In the genomic region with DNA sequence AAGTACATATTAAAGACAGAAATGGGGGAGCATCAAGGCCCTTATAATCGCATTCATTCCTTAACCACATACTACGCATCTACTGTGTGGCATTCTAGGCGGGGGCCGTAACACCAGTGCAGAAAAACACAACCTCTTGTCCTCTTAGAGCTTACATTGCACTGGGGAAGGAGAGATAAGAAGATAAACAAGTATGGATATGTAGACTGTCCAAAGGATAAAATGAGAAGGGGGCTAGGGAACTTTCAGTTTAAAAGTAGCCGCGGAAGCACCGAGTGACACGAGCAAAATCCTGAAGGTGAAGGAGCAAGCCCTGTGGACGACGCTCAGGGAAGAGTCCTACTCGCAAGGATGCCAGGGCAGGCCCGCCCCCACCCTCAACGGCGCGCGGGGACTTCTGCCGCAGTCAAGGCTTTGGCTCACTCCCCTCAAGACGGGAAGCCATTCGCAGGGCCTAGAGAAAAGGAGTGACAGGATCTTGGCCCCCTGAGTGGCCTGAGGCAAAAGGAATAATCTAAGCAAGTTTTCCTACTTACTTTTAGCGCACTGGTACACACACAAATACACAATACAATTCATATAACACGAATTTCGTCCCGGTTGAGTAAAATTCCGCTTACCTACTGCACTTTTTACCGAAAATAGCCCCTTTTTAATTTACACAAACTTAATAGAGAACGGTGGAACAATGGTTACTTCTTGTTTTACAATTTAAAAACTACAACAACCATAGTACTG, we compare ENCODE assay signal across 8 cellular contexts. TPM values are rescaled to one million over a fixed set of nuclear protein-coding genes. Genes with fewer than 3 reads are reported as not detected.
DNase-seq lines count a peak whose midpoint lies in the region; ATAC-seq, FAIRE-seq and TF ChIP-seq lines count a peak whose summit lies in the region.

No MANE protein-coding gene starts in this region.

- 3% methylated on average over 26 of the region's 26 CpGs for WGBS in A549 (ENCODE audit: missing lambda C conversion rate)

- CTCF ChIA-PET in A549 (lab: Yijun Ruan, JAX) = interaction anchor here (0.9 to 2.0 kb wide), 6 partner anchors 9 to 151 kb away, joined by 3 to 6 read pairs (median 4); no protein-coding TSS in a partner anchor

- no peak for TF ChIP-seq CTCF in A549 (IDR thresholded peaks at IDR 0.05)

- no peaks in the 10 kb centered on the region for H3K27me3 ChIP-seq in endocrine pancreas (ENCODE audit: control insufficient read depth, insufficient read depth, low read length)

- DNase-seq in A549 (ENCODE audit: low read depth in 1 of 2, low spot score in 1 of 2) (peak in 1 of 2 experiments; percentile 46), NCI-H446 treated with DMSO at 0.1 percent for 48 hours (lab: John Stamatoyannopoulos, UW) (peak; percentile 54), midbrain (lab: John Stamatoyannopoulos, UW) (peak; percentile 51)
- DNase-seq in activated CD8-positive, alpha-beta memory T cell treated with anti-CD3 and anti-CD28 coated beads for 48 hours (ENCODE audit: low read depth in 2 of 3, low spot score in 2 of 3) = peak; percentile 18 to 23 (median 19)
- DNase-seq in stimulated activated CD8-positive, alpha-beta memory T cell treated with anti-CD3 and anti-CD28 coated beads, Interleukin-7, amount 100 ng/mL, for 48 hours (ENCODE audit: extremely low read depth in 1 of 2, low read depth in 1 of 2) = peak; percentile 18 to 31

- H3K36me3 ChIP-seq in endocrine pancreas (ENCODE audit: control insufficient read depth, insufficient read depth, low read length) = no peaks in the 10 kb centered on the region

- peak overlapping the region; percentile 87 for H3K4me2 ChIP-seq in A549

- H3K4me3 ChIP-seq in A549 (peak overlapping the region; percentile 87), endocrine pancreas (ENCODE audit: control insufficient read depth, insufficient read depth, low read length) (peak overlapping the region; percentile 98)

- no peak for TF ChIP-seq EP300 in A549 (IDR thresholded peaks at IDR 0.05)

- peak; percentile 8 to 51; a peak in 3 of 6 replicates for ATAC-seq in A549
- peak; percentile 22 for ATAC-seq in GM18511 (IDR thresholded peaks at IDR 0.05; ENCODE audit: unreplicated experiment)
- no peak for ATAC-seq in GM21360 (IDR thresholded peaks at IDR 0.05; ENCODE audit: unreplicated experiment)

- H3K4me1 ChIP-seq in A549 (peaks cover 29% of the 10 kb centered on the region), endocrine pancreas (ENCODE audit: control insufficient read depth, insufficient read depth, low read length) (peaks cover 30% of the 10 kb centered on the region)

- TF ChIP-seq POLR2A in A549 (IDR thresholded peaks at IDR 0.05; ENCODE audit: low read length) = no peak

- no peak for TF ChIP-seq RAD21 in A549 (conservative IDR thresholded peaks at IDR 0.05 in 1 of 2, IDR thresholded peaks at IDR 0.05 in 1 of 2)

- no peak for FAIRE-seq in A549 (lab: Jason Lieb, UNC)

- peak overlapping the region; percentile 100 for H3K9ac ChIP-seq in endocrine pancreas (ENCODE audit: control insufficient read depth, insufficient read depth, low read length)

- H3K9me3 ChIP-seq in A549 (no peaks in the 10 kb centered on the region), endocrine pancreas (ENCODE audit: control insufficient read depth, low read length) (no peaks in the 10 kb centered on the region)

- POLR2A ChIA-PET in A549 (lab: Yijun Ruan, JAX) = interaction anchor here (0.9 kb wide), 1 partner anchor 131 kb away, joined by 4 read pairs; no protein-coding TSS in a partner anchor

- H3K27ac ChIP-seq in A549 = peak overlapping the region; percentile 94 to 97

TF ChIP-seq in A549, 52 proteins besides CTCF, POLR2A, EP300 and RAD21:
- TF ChIP-seq RFX5 (IDR thresholded peaks at IDR 0.05) (no peak), SREBF2 (IDR thresholded peaks at IDR 0.05) (no peak), CHD4 (IDR thresholded peaks at IDR 0.05; ENCODE audit: borderline replicate concordance) (no peak)
- TF ChIP-seq, protein P1, sequence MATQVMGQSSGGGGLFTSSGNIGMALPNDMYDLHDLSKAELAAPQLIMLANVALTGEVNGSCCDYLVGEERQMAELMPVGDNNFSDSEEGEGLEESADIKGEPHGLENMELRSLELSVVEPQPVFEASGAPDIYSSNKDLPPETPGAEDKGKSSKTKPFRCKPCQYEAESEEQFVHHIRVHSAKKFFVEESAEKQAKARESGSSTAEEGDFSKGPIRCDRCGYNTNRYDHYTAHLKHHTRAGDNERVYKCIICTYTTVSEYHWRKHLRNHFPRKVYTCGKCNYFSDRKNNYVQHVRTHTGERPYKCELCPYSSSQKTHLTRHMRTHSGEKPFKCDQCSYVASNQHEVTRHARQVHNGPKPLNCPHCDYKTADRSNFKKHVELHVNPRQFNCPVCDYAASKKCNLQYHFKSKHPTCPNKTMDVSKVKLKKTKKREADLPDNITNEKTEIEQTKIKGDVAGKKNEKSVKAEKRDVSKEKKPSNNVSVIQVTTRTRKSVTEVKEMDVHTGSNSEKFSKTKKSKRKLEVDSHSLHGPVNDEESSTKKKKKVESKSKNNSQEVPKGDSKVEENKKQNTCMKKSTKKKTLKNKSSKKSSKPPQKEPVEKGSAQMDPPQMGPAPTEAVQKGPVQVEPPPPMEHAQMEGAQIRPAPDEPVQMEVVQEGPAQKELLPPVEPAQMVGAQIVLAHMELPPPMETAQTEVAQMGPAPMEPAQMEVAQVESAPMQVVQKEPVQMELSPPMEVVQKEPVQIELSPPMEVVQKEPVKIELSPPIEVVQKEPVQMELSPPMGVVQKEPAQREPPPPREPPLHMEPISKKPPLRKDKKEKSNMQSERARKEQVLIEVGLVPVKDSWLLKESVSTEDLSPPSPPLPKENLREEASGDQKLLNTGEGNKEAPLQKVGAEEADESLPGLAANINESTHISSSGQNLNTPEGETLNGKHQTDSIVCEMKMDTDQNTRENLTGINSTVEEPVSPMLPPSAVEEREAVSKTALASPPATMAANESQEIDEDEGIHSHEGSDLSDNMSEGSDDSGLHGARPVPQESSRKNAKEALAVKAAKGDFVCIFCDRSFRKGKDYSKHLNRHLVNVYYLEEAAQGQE (IDR thresholded peaks at IDR 0.05) = 0 out of 2 replicates have a peak, but pooled peaks have one; percentile 5
- TF ChIP-seq, protein P2, sequence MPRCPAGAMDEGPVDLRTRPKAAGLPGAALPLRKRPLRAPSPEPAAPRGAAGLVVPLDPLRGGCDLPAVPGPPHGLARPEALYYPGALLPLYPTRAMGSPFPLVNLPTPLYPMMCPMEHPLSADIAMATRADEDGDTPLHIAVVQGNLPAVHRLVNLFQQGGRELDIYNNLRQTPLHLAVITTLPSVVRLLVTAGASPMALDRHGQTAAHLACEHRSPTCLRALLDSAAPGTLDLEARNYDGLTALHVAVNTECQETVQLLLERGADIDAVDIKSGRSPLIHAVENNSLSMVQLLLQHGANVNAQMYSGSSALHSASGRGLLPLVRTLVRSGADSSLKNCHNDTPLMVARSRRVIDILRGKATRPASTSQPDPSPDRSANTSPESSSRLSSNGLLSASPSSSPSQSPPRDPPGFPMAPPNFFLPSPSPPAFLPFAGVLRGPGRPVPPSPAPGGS (IDR thresholded peaks at IDR 0.05) = no peak
TF ChIP-seq in A549: peak in this region for 1.

RNA-seq across cellular contexts. Expression of a gene that starts 1.3 kb away (rescaled TPM):
- polyA plus RNA-seq in A549 (2011; rRNA removed) = 33.4 and 40.9 TPM in 2 replicates
- polyA plus RNA-seq in A549 (2012; cell fraction: cytosol; rRNA removed) = 4.5 and 5.4 TPM in 2 replicates
- 5.2 and 6.0 TPM in 2 replicates for polyA plus RNA-seq in A549 (2012; cell fraction: nucleus; rRNA removed)
- 12.3 to 12.7 TPM (median 12.4 TPM) in 3 replicates for polyA plus RNA-seq in A549 (2017; fragmentation: RNase III; extraction: RNeasy Plus Mini Kit Qiagen cat#74134 plus additional on column Dnase treatment)
- polyA minus RNA-seq in A549 (2011; rRNA and poly(A)+ RNA removed) = 109 and 127 TPM in 2 replicates
